1 cellular context compared by ENCODE assay signal in genomic region chr11:73597340-73597955, GRCh38.
TF ChIP-seq lines count a peak whose summit lies in the region.

No MANE protein-coding gene starts in this region.

TF ChIP-seq in HCT116, 20 proteins besides CTCF, POLR2A, EP300 and RAD21 (continued from another document):
- no peak for TF ChIP-seq ELF1 (IDR thresholded peaks at IDR 0.05; ENCODE audit: borderline replicate concordance, low read depth)
- no peak for TF ChIP-seq SRF (IDR thresholded peaks at IDR 0.05; ENCODE audit: low read depth)
- TF ChIP-seq TCF7L2 (IDR thresholded peaks at IDR 0.05; ENCODE audit: borderline replicate concordance, extremely low read depth, insufficient read depth, insufficient read length): no peak
- TF ChIP-seq, protein P1, sequence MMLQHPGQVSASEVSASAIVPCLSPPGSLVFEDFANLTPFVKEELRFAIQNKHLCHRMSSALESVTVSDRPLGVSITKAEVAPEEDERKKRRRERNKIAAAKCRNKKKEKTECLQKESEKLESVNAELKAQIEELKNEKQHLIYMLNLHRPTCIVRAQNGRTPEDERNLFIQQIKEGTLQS (IDR thresholded peaks at IDR 0.05): no peak
